ENCODE assay signal across 7 cellular contexts in the genomic region with DNA sequence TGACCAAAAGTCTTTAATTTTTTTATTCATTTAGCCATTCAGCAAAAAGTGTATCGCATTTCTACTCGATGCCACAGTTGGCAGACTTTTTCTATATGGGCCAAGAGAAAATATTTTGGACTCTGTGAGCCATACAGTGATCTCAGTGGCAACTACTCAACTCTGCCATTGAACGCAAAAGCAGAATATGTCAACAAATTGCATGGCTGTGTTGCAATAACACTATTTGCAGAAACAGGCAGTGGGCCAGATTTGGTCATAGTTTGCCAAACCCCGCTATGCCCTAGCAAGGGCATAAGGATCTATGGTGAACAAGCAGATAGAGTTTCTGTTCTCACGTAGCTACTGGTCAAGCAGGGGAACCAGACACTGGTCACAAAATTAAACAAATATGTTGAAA. TPM values are rescaled to one million over a fixed set of nuclear protein-coding genes. Genes with fewer than 3 reads are reported as not detected.
A peak's percentile ranks its signal among the peaks of the same experiment; 100 is the strongest.
DNase-seq lines count a peak whose midpoint lies in the region; ATAC-seq and TF ChIP-seq lines count a peak whose summit lies in the region.
"Not testable (repeated sequence)": the region's sequence is repeated elsewhere in the genome, so short reads cannot be mapped to it uniquely, and the experiment has no call there.

No MANE protein-coding gene starts in this region.

- 78% methylated on average over 3 of the region's 5 CpGs; no CpG with 5 or more reads in 1 of the 2 donors for WGBS in gastroesophageal sphincter (ENCODE audit: low coverage in 1 of 2), 2 donors

- not testable (repeated sequence) for H3K4me3 ChIP-seq in gastroesophageal sphincter; left lung; naive thymus-derived CD4-positive, alpha-beta T cell (ENCODE audit: low read length)

- not testable (repeated sequence) for H3K27me3 ChIP-seq in gastroesophageal sphincter; left lung; naive thymus-derived CD4-positive, alpha-beta T cell (ENCODE audit: control insufficient read depth in 2 of 2, insufficient read depth in 2 of 2, low read length in 2 of 2)

- not testable (repeated sequence) for TF ChIP-seq POLR2A in gastroesophageal sphincter (IDR thresholded peaks at IDR 0.05)

- CTCF ChIA-PET in MCF 10A (lab: Yijun Ruan, JAX); naive thymus-derived CD4-positive, alpha-beta T cell (lab: Charles Lee): not testable (repeated sequence)

- ATAC-seq in gastroesophageal sphincter (peak; percentile 22), left lung (peak; percentile 81), sciatic nerve (peak; percentile 26)
- ATAC-seq in naive thymus-derived CD4-positive, alpha-beta T cell = peak; percentile 60

- POLR2A ChIA-PET in MCF 10A (lab: Yijun Ruan, JAX); naive thymus-derived CD4-positive, alpha-beta T cell (lab: Charles Lee): not testable (repeated sequence)

- not testable (repeated sequence) for H3K27me3 Mint-ChIP-seq in MCF 10A (ENCODE audit: insufficient read depth, unreplicated experiment); naive thymus-derived CD4-positive, alpha-beta T cell

- H3K36me3 ChIP-seq in gastroesophageal sphincter; left lung; naive thymus-derived CD4-positive, alpha-beta T cell (ENCODE audit: control insufficient read depth in 2 of 3, insufficient read depth in 3 of 3, low read length in 3 of 3): not testable (repeated sequence)

- not testable (repeated sequence) for H3K36me3 Mint-ChIP-seq in MCF 10A (ENCODE audit: insufficient read depth, unreplicated experiment); naive thymus-derived CD4-positive, alpha-beta T cell

- TF ChIP-seq EP300 in gastroesophageal sphincter (IDR thresholded peaks at IDR 0.05) = not testable (repeated sequence)

- H3K9me3 ChIP-seq in gastroesophageal sphincter; left lung; naive thymus-derived CD4-positive, alpha-beta T cell (ENCODE audit: control insufficient read depth in 2 of 3, low read length in 3 of 3): not testable (repeated sequence)

- not testable (repeated sequence) for BruUV-seq in MCF 10A (replicated peaks; lab: Mats Ljungman, UMichigan)

- peak; percentile 3 for DNase-seq in DMS79 treated with DMSO at 0.1 percent for 48 hours (lab: John Stamatoyannopoulos, UW)
- peak; percentile 20 for DNase-seq in NCI-H2196 (lab: John Stamatoyannopoulos, UW; ENCODE audit: unreplicated experiment)
- DNase-seq in MCF 10A (ENCODE audit: unreplicated experiment) = peak; percentile 6
- not testable (repeated sequence) for DNase-seq in left lung; naive thymus-derived CD4-positive, alpha-beta T cell; sciatic nerve (ENCODE audit: low spot score)

- H3K4me1 Mint-ChIP-seq in MCF 10A (ENCODE audit: insufficient read depth, unreplicated experiment); naive thymus-derived CD4-positive, alpha-beta T cell: not testable (repeated sequence)

- H3K4me1 ChIP-seq in gastroesophageal sphincter; left lung; naive thymus-derived CD4-positive, alpha-beta T cell (ENCODE audit: control insufficient read depth in 2 of 2, insufficient read depth in 2 of 2, low read length in 2 of 2): not testable (repeated sequence)

- not testable (repeated sequence) for H3K27ac Mint-ChIP-seq in MCF 10A (ENCODE audit: low read depth, unreplicated experiment); naive thymus-derived CD4-positive, alpha-beta T cell

- H3K4me3 Mint-ChIP-seq in MCF 10A (ENCODE audit: unreplicated experiment); naive thymus-derived CD4-positive, alpha-beta T cell: not testable (repeated sequence)

- intact Hi-C loops in MCF 10A (cut with micrococcal nuclease); left lung (cut with DNase I); naive thymus-derived CD4-positive, alpha-beta T cell (cut with micrococcal nuclease); sciatic nerve (cut with DNase I): not testable (repeated sequence)

- H3K27ac ChIP-seq in gastroesophageal sphincter; left lung; naive thymus-derived CD4-positive, alpha-beta T cell (ENCODE audit: low read depth, low read length): not testable (repeated sequence)

- H3K9me3 Mint-ChIP-seq in MCF 10A (ENCODE audit: unreplicated experiment); naive thymus-derived CD4-positive, alpha-beta T cell: not testable (repeated sequence)

- not testable (repeated sequence) for TF ChIP-seq CTCF in MCF 10A (IDR thresholded peaks at IDR 0.05; ENCODE audit: unreplicated experiment); gastroesophageal sphincter (IDR thresholded peaks at IDR 0.05); left lung (IDR thresholded peaks at IDR 0.05)

RNA-seq across cellular contexts. Expression of a gene that starts 18.5 kb away (rescaled TPM):
- 151 and 158 TPM in 2 replicates for total RNA-seq in MCF 10A (2022)
- 10 to 100 TPM; 51.8 to 84.2 (median 81.5) TPM for total RNA-seq in gastroesophageal sphincter
- 100 to 1,000 TPM; 112 to 162 TPM for total RNA-seq in left lung
- total RNA-seq in naive thymus-derived CD4-positive, alpha-beta T cell = 10 to 100 TPM; 56.0 to 95.0 (median 63.3) TPM
- polyA plus RNA-seq in naive thymus-derived CD4-positive, alpha-beta T cell = 10 to 100 TPM; 61.6 to 70.1 TPM
- total RNA-seq in sciatic nerve = 66.9 TPM

Comparison
In these comparisons a context has a peak if more than half of its experiments do, and no peak if none do; other contexts are left out.
1. ATAC-seq: peak in every context shown above with its lines; median percentile 81 in left lung; 60 in naive thymus-derived CD4-positive, alpha-beta T cell; 26 in sciatic nerve; 22 in gastroesophageal sphincter.